ENCODE assay signal across 20 cellular contexts in the genomic region with DNA sequence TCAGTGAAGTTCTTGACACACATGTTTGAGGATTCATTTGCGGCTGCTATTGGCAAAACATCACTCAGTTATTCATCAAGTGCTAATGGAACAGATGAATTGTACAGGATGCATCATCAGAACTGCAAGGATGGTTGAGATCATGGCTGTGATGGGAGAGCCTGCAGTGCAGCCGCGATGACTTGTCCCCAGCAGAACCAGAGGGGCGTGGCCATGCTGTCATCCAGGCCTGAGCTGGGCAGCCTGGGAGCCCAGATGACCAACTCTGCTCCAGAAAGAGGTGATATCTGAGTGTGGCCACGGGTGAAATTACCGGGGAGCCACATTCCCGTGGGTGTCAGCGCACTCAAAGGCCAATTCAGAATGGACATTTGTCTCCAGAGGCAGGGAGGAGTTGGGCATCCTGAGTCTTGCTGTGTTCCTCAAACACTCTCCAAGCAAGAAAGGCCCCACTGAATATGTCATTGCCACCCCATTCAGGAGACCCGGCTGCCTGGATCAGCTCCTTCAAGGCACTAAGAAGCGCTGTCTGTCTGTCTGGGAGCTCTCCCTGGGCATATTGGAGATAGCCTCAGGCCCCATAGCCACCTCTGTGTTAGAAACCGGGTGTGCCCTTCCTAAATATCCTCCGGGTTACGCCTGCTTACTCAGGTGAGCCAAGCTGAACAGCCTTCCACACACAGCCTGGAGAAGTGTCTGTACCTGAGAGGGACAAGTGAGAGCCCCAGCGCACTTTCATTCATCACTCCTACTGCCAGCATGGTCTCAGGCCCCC.
"Had no signal": no experiment of that assay in that cellular context is flagged by ENCODE, and none has a peak within 500 bp of the region (broad histone marks: within the 10 kb centered on the region; RNA-seq: fewer than 3 reads in every experiment).

No MANE protein-coding gene starts in this region.

- H3K27me3 ChIP-seq: body of pancreas, suprapubic skin, tibial nerve had no signal

- H3K36me3 ChIP-seq: suprapubic skin, tibial nerve had no signal

- H3K4me1 ChIP-seq: body of pancreas, parathyroid adenoma, suprapubic skin, tibial nerve had no signal

- DNase-seq: activated B cell treated with CpG ODN at 0.5 μM for 24 hours; activated CD4-positive, alpha-beta memory T cell treated with anti-CD3 and anti-CD28 coated beads for 36 hours; activated CD4-positive, alpha-beta T cell treated with anti-CD3 and anti-CD28 coated beads for 36 hours; activated naive CD4-positive, alpha-beta T cell treated with anti-CD3 and anti-CD28 coated beads for 36 hours; activated naive CD8-positive, alpha-beta T cell treated with anti-CD3 and anti-CD28 coated beads, Interleukin-2, amount 10 ng/mL, durations not matched to agents 7 days and 5 days; activated T-cell treated with anti-CD3 and anti-CD28 coated beads, Interleukin-2, amount 50 U/mL, for 48 hours; amniotic stem cell; body of pancreas; effector CD8-positive, alpha-beta T cell; erythroblast; right cardiac atrium; stimulated activated CD4-positive, alpha-beta T cell treated with anti-CD3 and anti-CD28 coated beads, Interleukin-4, amount 100 ng/mL, for 4 hours; T-helper 9 cell had no signal

- H3K9me3 ChIP-seq: suprapubic skin had no signal

- H3K27ac ChIP-seq: body of pancreas, parathyroid adenoma, suprapubic skin, tibial nerve had no signal

- H3K9ac ChIP-seq: parathyroid adenoma had no signal

- H3K27me3 Mint-ChIP-seq: activated B cell treated with CpG ODN at 0.5 μM for 24 hours; activated CD4-positive, alpha-beta T cell treated with anti-CD3 and anti-CD28 coated beads for 36 hours; dendritic cell treated with granulocyte-macrophage colony-stimulating factor and Interleukin-4, amounts not matched to agents 40 ng/mL and 50 ng/mL, for 4 days; memory B cell; stimulated activated naive CD8-positive, alpha-beta T cell treated with anti-CD3 and anti-CD28 coated beads, Interleukin-15, Interleukin-2, amounts not matched to agents 100 ng/mL and 50 ng/mL, for 24 hours had no signal

- H3K36me3 Mint-ChIP-seq: activated CD4-positive, alpha-beta memory T cell treated with anti-CD3 and anti-CD28 coated beads for 36 hours; activated naive CD8-positive, alpha-beta T cell treated with anti-CD3 and anti-CD28 coated beads, Interleukin-2, amount 10 ng/mL, durations not matched to agents 7 days and 5 days; memory B cell; natural killer cell treated with Interleukin-12 subunit alpha and Interleukin-12 subunit beta and Interleukin-15 and Interleukin-18, amount 100 ng/mL, for 72 hours had no signal

- H3K9me3 Mint-ChIP-seq: activated CD4-positive, alpha-beta memory T cell treated with anti-CD3 and anti-CD28 coated beads for 36 hours; activated naive CD4-positive, alpha-beta T cell treated with anti-CD3 and anti-CD28 coated beads for 36 hours; dendritic cell treated with granulocyte-macrophage colony-stimulating factor and Interleukin-4, amounts not matched to agents 40 ng/mL and 50 ng/mL, for 4 days; memory B cell; natural killer cell treated with Interleukin-12 subunit alpha and Interleukin-12 subunit beta and Interleukin-15 and Interleukin-18, amount 100 ng/mL, for 72 hours; stimulated activated naive CD8-positive, alpha-beta T cell treated with anti-CD3 and anti-CD28 coated beads, Interleukin-15, Interleukin-2, amounts not matched to agents 100 ng/mL and 50 ng/mL, for 24 hours had no signal

- H3K79me2 ChIP-seq: parathyroid adenoma had no signal

- H2AFZ ChIP-seq: parathyroid adenoma had no signal

- H3K27ac Mint-ChIP-seq: activated B cell treated with CpG ODN at 0.5 μM for 24 hours; activated CD4-positive, alpha-beta memory T cell treated with anti-CD3 and anti-CD28 coated beads for 36 hours; activated CD4-positive, alpha-beta T cell treated with anti-CD3 and anti-CD28 coated beads for 36 hours; activated naive CD4-positive, alpha-beta T cell treated with anti-CD3 and anti-CD28 coated beads for 36 hours; activated naive CD8-positive, alpha-beta T cell treated with anti-CD3 and anti-CD28 coated beads, Interleukin-2, amount 10 ng/mL, durations not matched to agents 7 days and 5 days; dendritic cell treated with granulocyte-macrophage colony-stimulating factor and Interleukin-4, amounts not matched to agents 40 ng/mL and 50 ng/mL, for 4 days; memory B cell; natural killer cell treated with Interleukin-12 subunit alpha and Interleukin-12 subunit beta and Interleukin-15 and Interleukin-18, amount 100 ng/mL, for 72 hours; stimulated activated naive CD8-positive, alpha-beta T cell treated with anti-CD3 and anti-CD28 coated beads, Interleukin-15, Interleukin-2, amounts not matched to agents 100 ng/mL and 50 ng/mL, for 24 hours had no signal

- H3K4me3 ChIP-seq: body of pancreas, suprapubic skin, tibial nerve had no signal

- H3K4me3 Mint-ChIP-seq: activated B cell treated with CpG ODN at 0.5 μM for 24 hours; activated CD4-positive, alpha-beta memory T cell treated with anti-CD3 and anti-CD28 coated beads for 36 hours; activated CD4-positive, alpha-beta T cell treated with anti-CD3 and anti-CD28 coated beads for 36 hours; activated naive CD4-positive, alpha-beta T cell treated with anti-CD3 and anti-CD28 coated beads for 36 hours; activated naive CD8-positive, alpha-beta T cell treated with anti-CD3 and anti-CD28 coated beads, Interleukin-2, amount 10 ng/mL, durations not matched to agents 7 days and 5 days; dendritic cell treated with granulocyte-macrophage colony-stimulating factor and Interleukin-4, amounts not matched to agents 40 ng/mL and 50 ng/mL, for 4 days; memory B cell; natural killer cell treated with Interleukin-12 subunit alpha and Interleukin-12 subunit beta and Interleukin-15 and Interleukin-18, amount 100 ng/mL, for 72 hours; stimulated activated naive CD8-positive, alpha-beta T cell treated with anti-CD3 and anti-CD28 coated beads, Interleukin-15, Interleukin-2, amounts not matched to agents 100 ng/mL and 50 ng/mL, for 24 hours had no signal

- H3K4me1 Mint-ChIP-seq: activated CD4-positive, alpha-beta T cell treated with anti-CD3 and anti-CD28 coated beads for 36 hours; activated naive CD8-positive, alpha-beta T cell treated with anti-CD3 and anti-CD28 coated beads, Interleukin-2, amount 10 ng/mL, durations not matched to agents 7 days and 5 days; memory B cell had no signal
